27 cellular contexts compared by ENCODE assay signal in the genomic region with DNA sequence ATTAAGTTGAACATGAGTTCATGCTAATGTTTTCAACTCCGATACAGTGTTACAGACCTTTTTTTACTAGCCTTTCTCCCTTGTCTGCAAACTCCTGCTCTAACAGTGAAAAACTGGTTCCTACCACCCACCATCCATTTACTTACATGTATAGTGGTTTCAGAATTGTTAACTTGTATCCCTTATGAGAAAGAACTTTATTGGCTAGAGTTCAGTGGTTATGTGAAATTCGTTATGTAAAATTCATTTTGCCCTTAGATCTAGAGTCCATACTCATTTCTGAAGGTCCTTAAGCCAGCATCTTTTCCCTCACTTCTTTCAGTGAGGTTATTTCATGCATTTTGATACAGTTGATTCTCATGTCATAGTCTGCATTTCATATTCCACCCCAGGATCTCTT. TPM values are rescaled to one million over a fixed set of nuclear protein-coding genes. Genes with fewer than 3 reads are reported as not detected.
A peak's percentile ranks its signal among the peaks of the same experiment; 100 is the strongest.
DNase-seq lines count a peak whose midpoint lies in the region; ATAC-seq lines count a peak whose summit lies in the region.
"Had no signal": no experiment of that assay in that cellular context is flagged by ENCODE, and none has a peak within 500 bp of the region (broad histone marks: within the 10 kb centered on the region; RNA-seq: fewer than 3 reads in every experiment).

No MANE protein-coding gene starts in this region.

- H3K36me3 ChIP-seq in CD4-positive, alpha-beta memory T cell (ENCODE audit: insufficient read depth, low read length): peaks cover 11% of the 10 kb centered on the region
- H3K36me3 ChIP-seq: right atrium auricular region, thoracic aorta had no signal

- no peak overlapping the region for H3K27ac ChIP-seq in CD4-positive, alpha-beta memory T cell (ENCODE audit: low read depth, low read length)
- H3K27ac ChIP-seq: A549, GM23248, right atrium auricular region, thoracic aorta had no signal

- no peaks in the 10 kb centered on the region for H3K27me3 Mint-ChIP-seq in activated CD4-positive, alpha-beta memory T cell treated with anti-CD3 and anti-CD28 coated beads for 36 hours
- H3K27me3 Mint-ChIP-seq in activated CD4-positive, alpha-beta memory T cell treated with anti-CD3 and anti-CD28 coated beads, Interleukin-2, amount 10 ng/mL, durations not matched to agents 7 days and 5 days: no peaks in the 10 kb centered on the region
- H3K27me3 Mint-ChIP-seq in CD4-positive, alpha-beta memory T cell: no peaks in the 10 kb centered on the region
- H3K27me3 Mint-ChIP-seq in activated T-helper 1 cell treated with anti-CD3 and anti-CD28 coated beads, Interleukin-12 subunit alpha, Interleukin-12 subunit beta, Interleukin-2, Interleukin-4 antibody, amounts not matched to agents 30 ng/mL and 10 ng/mL and 1 ng/mL, durations not matched to agents 14 hours and 24 hours and 36 hours (ENCODE audit: insufficient read depth): no peaks in the 10 kb centered on the region
- H3K27me3 Mint-ChIP-seq in immature natural killer cell (ENCODE audit: low read depth in 3 of 3): peaks cover 0 to 36% (median 28%) of the 10 kb centered on the region in 3 donors
- H3K27me3 Mint-ChIP-seq: dendritic cell treated with granulocyte-macrophage colony-stimulating factor and Interleukin-4, amounts not matched to agents 40 ng/mL and 50 ng/mL, for 4 days; IgD-negative memory B cell had no signal

- no peak for ATAC-seq in HG02973 (IDR thresholded peaks at IDR 0.05; ENCODE audit: unreplicated experiment)
- ATAC-seq: A549, esophagus mucosa, left lobe of liver had no signal

- H3K4me3 ChIP-seq in CD4-positive, alpha-beta memory T cell (ENCODE audit: low read length in 2 of 2): no peak overlapping the region
- H3K4me3 ChIP-seq: A549, GM23248, right atrium auricular region, thoracic aorta had no signal

- intact Hi-C loops in activated CD4-positive, alpha-beta memory T cell treated with anti-CD3 and anti-CD28 coated beads for 36 hours (cut with micrococcal nuclease): loop anchor here (1.0 kb wide), 6 partner anchors 9 to 67 kb away; no protein-coding TSS in a partner anchor
- intact Hi-C loops in CD4-positive, alpha-beta memory T cell (cut with micrococcal nuclease): no loop called here
- intact Hi-C loops in activated T-helper 1 cell treated with anti-CD3 and anti-CD28 coated beads, Interleukin-12 subunit alpha, Interleukin-12 subunit beta, Interleukin-2, Interleukin-4 antibody, amounts not matched to agents 30 ng/mL and 10 ng/mL and 1 ng/mL, durations not matched to agents 14 hours and 24 hours and 36 hours (cut with micrococcal nuclease): loop anchor here (1.0 to 2.0 kb wide), 3 partner anchors 13 to 22 kb away; no protein-coding TSS in a partner anchor

- CTCF ChIA-PET in activated CD4-positive, alpha-beta memory T cell treated with anti-CD3 and anti-CD28 coated beads for 36 hours (lab: Charles Lee): interaction anchor here (1.3 to 1.5 kb wide), 2 partner anchors 8 to 16 kb away, joined by 4 to 6 read pairs; no protein-coding TSS in a partner anchor
- CTCF ChIA-PET in activated CD4-positive, alpha-beta memory T cell treated with anti-CD3 and anti-CD28 coated beads, Interleukin-2, amount 10 ng/mL, durations not matched to agents 7 days and 5 days (lab: Charles Lee): no interaction called here
- CTCF ChIA-PET in CD4-positive, alpha-beta memory T cell (lab: Charles Lee; ENCODE audit: partially characterized antibody): interaction anchor here (1.1 kb wide), 1 partner anchor 10 kb away, joined by 3 read pairs; no protein-coding TSS in a partner anchor

- no peaks in the 10 kb centered on the region for H3K27me3 ChIP-seq in CD4-positive, alpha-beta memory T cell (ENCODE audit: insufficient read depth, low read length)
- H3K27me3 ChIP-seq: right atrium auricular region had no signal

- peak overlapping the region; percentile 85 for H3K27ac Mint-ChIP-seq in activated CD4-positive, alpha-beta memory T cell treated with anti-CD3 and anti-CD28 coated beads for 36 hours
- no peak overlapping the region for H3K27ac Mint-ChIP-seq in activated CD4-positive, alpha-beta memory T cell treated with anti-CD3 and anti-CD28 coated beads, Interleukin-2, amount 10 ng/mL, durations not matched to agents 7 days and 5 days
- H3K27ac Mint-ChIP-seq in CD4-positive, alpha-beta memory T cell: peak overlapping the region in 4 of 7 donors; percentile 1 to 77 (median 34)
- peak overlapping the region; percentile 48 for H3K27ac Mint-ChIP-seq in activated T-helper 1 cell treated with anti-CD3 and anti-CD28 coated beads, Interleukin-12 subunit alpha, Interleukin-12 subunit beta, Interleukin-2, Interleukin-4 antibody, amounts not matched to agents 30 ng/mL and 10 ng/mL and 1 ng/mL, durations not matched to agents 14 hours and 24 hours and 36 hours
- peak overlapping the region in 5 of 6 donors; percentile 86 to 96 (median 90) for H3K27ac Mint-ChIP-seq in immature natural killer cell
- H3K27ac Mint-ChIP-seq: activated B cell treated with CpG ODN at 0.5 μM for 24 hours; dendritic cell treated with granulocyte-macrophage colony-stimulating factor and Interleukin-4, amounts not matched to agents 40 ng/mL and 50 ng/mL, for 4 days; endodermal cell; IgD-negative memory B cell had no signal

- peak overlapping the region; percentile 42 for H3K4me3 Mint-ChIP-seq in activated CD4-positive, alpha-beta memory T cell treated with anti-CD3 and anti-CD28 coated beads for 36 hours
- no peak overlapping the region for H3K4me3 Mint-ChIP-seq in activated CD4-positive, alpha-beta memory T cell treated with anti-CD3 and anti-CD28 coated beads, Interleukin-2, amount 10 ng/mL, durations not matched to agents 7 days and 5 days
- peak overlapping the region in 7 of 8 donors; percentile 6 to 81 (median 27) for H3K4me3 Mint-ChIP-seq in CD4-positive, alpha-beta memory T cell
- H3K4me3 Mint-ChIP-seq in activated T-helper 1 cell treated with anti-CD3 and anti-CD28 coated beads, Interleukin-12 subunit alpha, Interleukin-12 subunit beta, Interleukin-2, Interleukin-4 antibody, amounts not matched to agents 30 ng/mL and 10 ng/mL and 1 ng/mL, durations not matched to agents 14 hours and 24 hours and 36 hours: no peak overlapping the region
- H3K4me3 Mint-ChIP-seq in immature natural killer cell: peak overlapping the region; percentile 56 to 81 (median 67)
- H3K4me3 Mint-ChIP-seq: activated B cell treated with CpG ODN at 0.5 μM for 24 hours; dendritic cell treated with granulocyte-macrophage colony-stimulating factor and Interleukin-4, amounts not matched to agents 40 ng/mL and 50 ng/mL, for 4 days; endodermal cell; IgD-negative memory B cell had no signal

- H3K4me1 Mint-ChIP-seq in activated CD4-positive, alpha-beta memory T cell treated with anti-CD3 and anti-CD28 coated beads for 36 hours (ENCODE audit: low read depth): peaks cover 89% of the 10 kb centered on the region
- peaks cover 77% of the 10 kb centered on the region for H3K4me1 Mint-ChIP-seq in activated CD4-positive, alpha-beta memory T cell treated with anti-CD3 and anti-CD28 coated beads, Interleukin-2, amount 10 ng/mL, durations not matched to agents 7 days and 5 days
- peaks cover 43 to 72% (median 58%) of the 10 kb centered on the region in 4 donors for H3K4me1 Mint-ChIP-seq in CD4-positive, alpha-beta memory T cell
- H3K4me1 Mint-ChIP-seq in activated T-helper 1 cell treated with anti-CD3 and anti-CD28 coated beads, Interleukin-12 subunit alpha, Interleukin-12 subunit beta, Interleukin-2, Interleukin-4 antibody, amounts not matched to agents 30 ng/mL and 10 ng/mL and 1 ng/mL, durations not matched to agents 14 hours and 24 hours and 36 hours (ENCODE audit: low read depth): peaks cover 56% of the 10 kb centered on the region
- H3K4me1 Mint-ChIP-seq in immature natural killer cell: peaks cover 0 to 58% of the 10 kb centered on the region in 2 donors
- H3K4me1 Mint-ChIP-seq: activated B cell treated with CpG ODN at 0.5 μM for 24 hours, IgD-negative memory B cell had no signal

- H3K9me3 ChIP-seq in CD4-positive, alpha-beta memory T cell (ENCODE audit: control insufficient read depth in 1 of 2, low read length in 2 of 2): peaks cover 8 to 15% of the 10 kb centered on the region in 2 donors

- POLR2A ChIA-PET in activated CD4-positive, alpha-beta memory T cell treated with anti-CD3 and anti-CD28 coated beads for 36 hours (lab: Charles Lee): interaction anchor here (0.5 to 1.5 kb wide), 2 partner anchors 15 to 465 kb away, joined by 3 to 4 read pairs; no protein-coding TSS in a partner anchor
- POLR2A ChIA-PET in activated CD4-positive, alpha-beta memory T cell treated with anti-CD3 and anti-CD28 coated beads, Interleukin-2, amount 10 ng/mL, durations not matched to agents 7 days and 5 days (lab: Charles Lee): no interaction called here
- POLR2A ChIA-PET in CD4-positive, alpha-beta memory T cell (lab: Charles Lee; ENCODE audit: partially characterized antibody): interaction anchor here (1.0 to 2.2 kb wide), 6 partner anchors 11 to 51 kb away, joined by 3 to 6 read pairs (median 4); a partner anchor contains a TSS

- H3K9me3 Mint-ChIP-seq in activated CD4-positive, alpha-beta memory T cell treated with anti-CD3 and anti-CD28 coated beads for 36 hours: peaks cover 36% of the 10 kb centered on the region
- H3K9me3 Mint-ChIP-seq in activated CD4-positive, alpha-beta memory T cell treated with anti-CD3 and anti-CD28 coated beads, Interleukin-2, amount 10 ng/mL, durations not matched to agents 7 days and 5 days: peaks cover 38% of the 10 kb centered on the region
- H3K9me3 Mint-ChIP-seq in CD4-positive, alpha-beta memory T cell: peaks cover 2 to 35% (median 31%) of the 10 kb centered on the region in 8 donors
- peaks cover 38% of the 10 kb centered on the region for H3K9me3 Mint-ChIP-seq in activated T-helper 1 cell treated with anti-CD3 and anti-CD28 coated beads, Interleukin-12 subunit alpha, Interleukin-12 subunit beta, Interleukin-2, Interleukin-4 antibody, amounts not matched to agents 30 ng/mL and 10 ng/mL and 1 ng/mL, durations not matched to agents 14 hours and 24 hours and 36 hours
- peaks cover 1 to 21% (median 11%) of the 10 kb centered on the region in 6 donors for H3K9me3 Mint-ChIP-seq in immature natural killer cell

- no peak for DNase-seq in activated CD4-positive, alpha-beta memory T cell treated with anti-CD3 and anti-CD28 coated beads for 36 hours
- no peak for DNase-seq in activated CD4-positive, alpha-beta memory T cell treated with anti-CD3 and anti-CD28 coated beads, Interleukin-2, amount 10 ng/mL, durations not matched to agents 7 days and 5 days
- DNase-seq in CD4-positive, alpha-beta memory T cell: no peak
- no peak for DNase-seq in activated T-helper 1 cell treated with anti-CD3 and anti-CD28 coated beads, Interleukin-12 subunit alpha, Interleukin-12 subunit beta, Interleukin-2, Interleukin-4 antibody, amounts not matched to agents 30 ng/mL and 10 ng/mL and 1 ng/mL, durations not matched to agents 14 hours and 24 hours and 36 hours (ENCODE audit: low spot score)
- DNase-seq in immature natural killer cell: no peak
- DNase-seq in NCI-H1930 (lab: John Stamatoyannopoulos, UW): no peak
- no peak for DNase-seq in NCI-H82 (lab: John Stamatoyannopoulos, UW)
- DNase-seq: activated B cell treated with CpG ODN at 0.5 μM for 24 hours; activated CD4-positive, alpha-beta T cell treated with anti-CD3 and anti-CD28 coated beads, Interleukin-2, amount 50 U/mL, for 48 hours; central memory CD4-positive, alpha-beta T cell; endodermal cell; glutamatergic neuron; GM23248; NCI-H1694; NCI-H2171; NCI-H510A; SIG-M5; small intestine; stimulated activated naive CD4-positive, alpha-beta T cell treated with Interleukin-2 at 50 U/mL for 16 hours had no signal

- peaks cover 49% of the 10 kb centered on the region for H3K36me3 Mint-ChIP-seq in activated CD4-positive, alpha-beta memory T cell treated with anti-CD3 and anti-CD28 coated beads for 36 hours
- peaks cover 78% of the 10 kb centered on the region for H3K36me3 Mint-ChIP-seq in activated CD4-positive, alpha-beta memory T cell treated with anti-CD3 and anti-CD28 coated beads, Interleukin-2, amount 10 ng/mL, durations not matched to agents 7 days and 5 days (ENCODE audit: low read depth)
- peaks cover 47 to 57% of the 10 kb centered on the region in 2 donors for H3K36me3 Mint-ChIP-seq in CD4-positive, alpha-beta memory T cell
- peaks cover 61% of the 10 kb centered on the region for H3K36me3 Mint-ChIP-seq in activated T-helper 1 cell treated with anti-CD3 and anti-CD28 coated beads, Interleukin-12 subunit alpha, Interleukin-12 subunit beta, Interleukin-2, Interleukin-4 antibody, amounts not matched to agents 30 ng/mL and 10 ng/mL and 1 ng/mL, durations not matched to agents 14 hours and 24 hours and 36 hours (ENCODE audit: low read depth)
- peaks cover 24 to 39% (median 27%) of the 10 kb centered on the region in 3 donors for H3K36me3 Mint-ChIP-seq in immature natural killer cell

- peaks cover 83% of the 10 kb centered on the region for H3K4me1 ChIP-seq in CD4-positive, alpha-beta memory T cell (ENCODE audit: insufficient read depth, low read length)
- H3K4me1 ChIP-seq: A549 had no signal

RNA-seq across cellular contexts. Expression of a gene that starts 51.0 kb away (rescaled TPM):
- total RNA-seq in activated CD4-positive, alpha-beta memory T cell treated with anti-CD3 and anti-CD28 coated beads for 36 hours: 100 to 1,000 TPM; 142 to 147 TPM
- total RNA-seq in activated CD4-positive, alpha-beta memory T cell treated with anti-CD3 and anti-CD28 coated beads, Interleukin-2, amount 10 ng/mL, durations not matched to agents 7 days and 5 days: 100 to 1,000 TPM; 186 to 195 TPM
- total RNA-seq in CD4-positive, alpha-beta memory T cell: 100 to 1,000 TPM; 247 to 284 TPM
- 100 to 1,000 TPM; 246 to 251 TPM for polyA plus RNA-seq in CD4-positive, alpha-beta memory T cell
- 145 and 151 TPM in 2 replicates for total RNA-seq in activated T-helper 1 cell treated with anti-CD3 and anti-CD28 coated beads, Interleukin-12 subunit alpha, Interleukin-12 subunit beta, Interleukin-2, Interleukin-4 antibody, amounts not matched to agents 30 ng/mL and 10 ng/mL and 1 ng/mL, durations not matched to agents 14 hours and 24 hours and 36 hours
- polyA plus RNA-seq in immature natural killer cell: 100 to 1,000 TPM; 231 to 451 (median 335) TPM

Comparison
In these comparisons a context has a peak if more than half of its experiments do, and no peak if none do; other contexts are left out.
1. H3K4me3 Mint-ChIP-seq: peak in activated CD4-positive, alpha-beta memory T cell treated with anti-CD3 and anti-CD28 coated beads for 36 hours (single experiment), CD4-positive, alpha-beta memory T cell (7 of 8) and immature natural killer cell (5 of 5); none in activated CD4-positive, alpha-beta memory T cell treated with anti-CD3 and anti-CD28 coated beads, Interleukin-2, amount 10 ng/mL, durations not matched to agents 7 days and 5 days (single experiment) and activated T-helper 1 cell treated with anti-CD3 and anti-CD28 coated beads, Interleukin-12 subunit alpha, Interleukin-12 subunit beta, Interleukin-2, Interleukin-4 antibody, amounts not matched to agents 30 ng/mL and 10 ng/mL and 1 ng/mL, durations not matched to agents 14 hours and 24 hours and 36 hours (single experiment).